ENCODE assay signal across 10 cellular contexts in genomic region chr14:61559641-61560201, GRCh38.
DNase-seq lines count a peak whose midpoint lies in the region; ATAC-seq and TF ChIP-seq lines count a peak whose summit lies in the region.
"Had no signal": no experiment of that assay in that cellular context is flagged by ENCODE, and none has a peak within 500 bp of the region (broad histone marks: within the 10 kb centered on the region; RNA-seq: fewer than 3 reads in every experiment).

No MANE protein-coding gene starts in this region.

- H3K36me3 ChIP-seq in breast epithelium: no peaks in the 10 kb centered on the region

- peak overlapping the region; percentile 40 to 91 for H3K27ac ChIP-seq in breast epithelium

- no peaks in the 10 kb centered on the region for H3K27me3 Mint-ChIP-seq in natural killer cell treated with Interleukin-12 subunit alpha and Interleukin-12 subunit beta and Interleukin-15 and Interleukin-18, amount 100 ng/mL, for 72 hours
- H3K27me3 Mint-ChIP-seq in natural killer cell (ENCODE audit: low read depth in 2 of 2): no peaks in the 10 kb centered on the region
- H3K27me3 Mint-ChIP-seq: activated naive CD4-positive, alpha-beta T cell treated with anti-CD3 and anti-CD28 coated beads, Interleukin-2, amount 50 U/mL, for 24 hours had no signal

- no peak overlapping the region for H3K4me3 ChIP-seq in breast epithelium

- no peak overlapping the region for H3K4me3 Mint-ChIP-seq in natural killer cell treated with Interleukin-12 subunit alpha and Interleukin-12 subunit beta and Interleukin-15 and Interleukin-18, amount 100 ng/mL, for 72 hours
- no peak overlapping the region for H3K4me3 Mint-ChIP-seq in natural killer cell
- H3K4me3 Mint-ChIP-seq: activated naive CD4-positive, alpha-beta T cell treated with anti-CD3 and anti-CD28 coated beads, Interleukin-2, amount 50 U/mL, for 24 hours had no signal

- DNase-seq in natural killer cell treated with Interleukin-12 subunit alpha and Interleukin-12 subunit beta and Interleukin-15 and Interleukin-18, amount 100 ng/mL, for 72 hours (ENCODE audit: low spot score): peak; percentile 28
- no peak for DNase-seq in natural killer cell
- DNase-seq in breast epithelium (ENCODE audit: low spot score in 2 of 2): no peak
- peak; percentile 79 for DNase-seq in mucosa of gallbladder (ENCODE audit: low spot score)
- DNase-seq in DMS 273 (lab: John Stamatoyannopoulos, UW; ENCODE audit: unreplicated experiment): no peak
- no peak for DNase-seq in DMS79 treated with DMSO at 0.1 percent for 48 hours (lab: John Stamatoyannopoulos, UW)
- DNase-seq in GM13976 (ENCODE audit: low spot score): no peak
- no peak for DNase-seq in T-helper 9 cell
- DNase-seq: activated CD4-positive, alpha-beta T cell treated with anti-CD3 and anti-CD28 coated beads for 1 hour had no signal

- intact Hi-C loops in natural killer cell (cut with micrococcal nuclease) (no loop called here), breast epithelium (cut with DNase I; ENCODE audit: low total_unique reads) (no loop called here)

- TF ChIP-seq CTCF in natural killer cell (IDR thresholded peaks at IDR 0.05): no peak
- TF ChIP-seq CTCF in breast epithelium (IDR thresholded peaks at IDR 0.05): no peak
- no peak for TF ChIP-seq CTCF in GM13976 (IDR thresholded peaks at IDR 0.05; ENCODE audit: borderline replicate concordance, control extremely low read depth, extremely low read depth, insufficient read depth, missing control alignments)

- no peak for ATAC-seq in natural killer cell treated with Interleukin-12 subunit alpha and Interleukin-12 subunit beta and Interleukin-15 and Interleukin-18, amount 100 ng/mL, for 72 hours
- no peak for ATAC-seq in natural killer cell

- peak overlapping the region; percentile 99 to 100 for H3K27ac Mint-ChIP-seq in natural killer cell treated with Interleukin-12 subunit alpha and Interleukin-12 subunit beta and Interleukin-15 and Interleukin-18, amount 100 ng/mL, for 72 hours
- no peak overlapping the region for H3K27ac Mint-ChIP-seq in natural killer cell
- H3K27ac Mint-ChIP-seq: activated naive CD4-positive, alpha-beta T cell treated with anti-CD3 and anti-CD28 coated beads, Interleukin-2, amount 50 U/mL, for 24 hours had no signal

- peaks cover 0 to 4% of the 10 kb centered on the region in 2 donors for H3K4me1 ChIP-seq in breast epithelium

- no peaks in the 10 kb centered on the region for H3K27me3 ChIP-seq in breast epithelium

- H3K36me3 Mint-ChIP-seq in natural killer cell treated with Interleukin-12 subunit alpha and Interleukin-12 subunit beta and Interleukin-15 and Interleukin-18, amount 100 ng/mL, for 72 hours: peaks cover 11% of the 10 kb centered on the region
- no peaks in the 10 kb centered on the region for H3K36me3 Mint-ChIP-seq in natural killer cell

- H3K9me3 ChIP-seq in breast epithelium: no peaks in the 10 kb centered on the region

- peaks cover 71 to 79% of the 10 kb centered on the region in 2 donors for H3K4me1 Mint-ChIP-seq in natural killer cell treated with Interleukin-12 subunit alpha and Interleukin-12 subunit beta and Interleukin-15 and Interleukin-18, amount 100 ng/mL, for 72 hours (ENCODE audit: low read depth in 2 of 2)
- H3K4me1 Mint-ChIP-seq in natural killer cell: peaks cover 28% of the 10 kb centered on the region in 2 donors

- H3K9me3 Mint-ChIP-seq in natural killer cell treated with Interleukin-12 subunit alpha and Interleukin-12 subunit beta and Interleukin-15 and Interleukin-18, amount 100 ng/mL, for 72 hours: peaks cover 3% of the 10 kb centered on the region
- no peaks in the 10 kb centered on the region for H3K9me3 Mint-ChIP-seq in natural killer cell
- H3K9me3 Mint-ChIP-seq: activated naive CD4-positive, alpha-beta T cell treated with anti-CD3 and anti-CD28 coated beads, Interleukin-2, amount 50 U/mL, for 24 hours had no signal

- in situ Hi-C loops in GM13976 (cut with MboI; ENCODE audit: low sequenced_read_pairs, unreplicated experiment): no loop called here

- no peak for TF ChIP-seq POLR2A in breast epithelium (IDR thresholded peaks at IDR 0.05)

Comparison
In these comparisons a context has a peak if more than half of its experiments do, and no peak if none do; other contexts are left out.
1. DNase-seq: peak in natural killer cell treated with Interleukin-12 subunit alpha and Interleukin-12 subunit beta and Interleukin-15 and Interleukin-18, amount 100 ng/mL, for 72 hours (single experiment) and mucosa of gallbladder (single experiment); none in natural killer cell (single experiment), breast epithelium (0 of 2), DMS 273 (single experiment), DMS79 treated with DMSO at 0.1 percent for 48 hours (single experiment), GM13976 (single experiment) and T-helper 9 cell (single experiment).
2. H3K27ac Mint-ChIP-seq: peak in natural killer cell treated with Interleukin-12 subunit alpha and Interleukin-12 subunit beta and Interleukin-15 and Interleukin-18, amount 100 ng/mL, for 72 hours (2 of 2); none in natural killer cell (0 of 2).